ENCODE assay signal across 8 cellular contexts in genomic region chr17:35372846-35373531, GRCh38. TPM values are rescaled to one million over a fixed set of nuclear protein-coding genes. Genes with fewer than 3 reads are reported as not detected.
DNase-seq lines count a peak whose midpoint lies in the region; ATAC-seq lines count a peak whose summit lies in the region.

No MANE protein-coding gene starts in this region.

- DNase-seq in DMS79 treated with DMSO at 0.1 percent for 48 hours (lab: John Stamatoyannopoulos, UW) = peak; percentile 86
- peak; percentile 25 for DNase-seq in RPMI7951 (ENCODE audit: low read depth)
- DNase-seq in caudate nucleus (lab: John Stamatoyannopoulos, UW) = no peak
- DNase-seq in lung microvascular endothelial cell (ENCODE audit: low read depth in 2 of 2) = peak; percentile 11 to 16
- DNase-seq in substantia nigra (lab: John Stamatoyannopoulos, UW) = peak in 2 of 49 donors; percentile 8 to 34
- DNase-seq in amygdala (lab: John Stamatoyannopoulos, UW) = no peak

- peak overlapping the region; percentile 79 for H3K27ac ChIP-seq in caudate nucleus (ENCODE audit: low read depth, low read length)
- peak overlapping the region; percentile 69 for H3K27ac ChIP-seq in substantia nigra (ENCODE audit: low read depth, low read length, poor library complexity, severe bottlenecking)

- ATAC-seq in HG02642 (IDR thresholded peaks at IDR 0.05; ENCODE audit: poor library complexity, unreplicated experiment) = peak; percentile 21
- no peak for ATAC-seq in GM21825 (IDR thresholded peaks at IDR 0.05; ENCODE audit: unreplicated experiment)

RNA-seq across cellular contexts. Expression of gene SLFN11, which starts 0.4 kb away (rescaled TPM):
- 32.7 and 41.2 TPM in 2 replicates for total RNA-seq in RPMI7951 (2014; rRNA removed; shearing (Covaris generic))
- total RNA-seq in lung microvascular endothelial cell = 28.3 and 55.6 TPM in 2 replicates

RNA-seq across cellular contexts. Expression of gene SLFN12, which starts 59.3 kb away (rescaled TPM):
- 11.0 and 13.9 TPM in 2 replicates for total RNA-seq in RPMI7951 (2014; rRNA removed; shearing (Covaris generic))
- 25.9 and 50.4 TPM in 2 replicates for total RNA-seq in lung microvascular endothelial cell

Comparison
In these comparisons a context has a peak if more than half of its experiments do, and no peak if none do; other contexts are left out.
1. DNase-seq: peak in DMS79 treated with DMSO at 0.1 percent for 48 hours (single experiment), RPMI7951 (single experiment) and lung microvascular endothelial cell (2 of 2); none in caudate nucleus (0 of 61) and amygdala (0 of 56).